ENCODE assay signal across 8 cellular contexts in the genomic region with DNA sequence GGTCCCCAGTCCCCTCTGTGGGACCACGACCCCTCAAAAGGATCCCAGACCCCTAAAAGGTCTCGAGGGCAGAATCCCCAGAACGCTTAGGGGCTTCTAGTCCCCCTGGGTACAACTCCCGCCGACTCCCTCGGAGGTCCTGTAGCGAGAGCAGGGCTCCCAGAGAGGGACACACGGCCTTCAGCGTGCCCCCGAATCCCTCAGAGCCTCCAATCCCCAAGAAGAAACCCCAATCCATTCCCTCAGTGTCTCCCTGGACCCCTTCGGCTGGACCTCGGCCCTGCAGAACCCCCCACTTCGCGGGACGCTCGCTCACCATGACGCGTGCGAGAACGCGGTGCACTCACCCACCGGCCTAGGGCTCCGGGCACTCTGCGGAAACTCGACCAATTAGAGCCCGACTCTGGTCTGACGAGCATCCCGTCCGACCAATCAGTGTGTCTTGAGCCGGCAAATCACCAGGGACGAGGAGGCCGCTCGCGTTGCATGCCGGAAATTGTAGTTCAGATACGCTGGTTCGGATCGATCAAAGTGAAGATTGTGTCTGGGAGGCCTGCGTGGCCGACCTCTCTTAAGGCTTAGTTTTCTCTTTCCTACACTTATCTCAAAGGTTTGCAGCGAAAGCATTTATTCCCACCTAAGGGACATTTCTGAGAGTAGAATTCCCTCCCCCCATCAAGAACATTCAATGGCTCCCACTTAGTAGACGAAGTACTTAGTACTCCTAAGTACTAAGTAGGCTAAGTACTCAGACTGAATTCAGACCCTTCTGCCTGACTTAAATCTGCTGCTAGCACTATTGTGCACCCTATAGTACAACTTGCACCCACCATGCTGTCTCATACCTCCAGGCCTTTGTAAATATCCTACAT. TPM values are rescaled to one million over a fixed set of nuclear protein-coding genes. Genes with fewer than 3 reads are reported as not detected.
DNase-seq lines count a peak whose midpoint lies in the region; ATAC-seq, FAIRE-seq and TF ChIP-seq lines count a peak whose summit lies in the region.

TMEM161A (minus strand) TSS at position 369 of the 872 bp plus-strand sequence; CDS start at position 319, 50 bp downstream.

- no peak within 1 kb of the TSS for H3K27ac ChIP-seq in smooth muscle cell (ENCODE audit: low read depth)

- no peak for FAIRE-seq in bronchial epithelial cell (lab: Jason Lieb, UNC)

- peak within 1 kb of the TSS; percentile 93 for H3K4me2 ChIP-seq in smooth muscle cell

- H3K4me1 ChIP-seq in smooth muscle cell (ENCODE audit: low read depth): peaks cover 3% of the 10 kb centered on the region

- in situ Hi-C loops in GM18951 (cut with MboI; ENCODE audit: low sequenced_read_pairs, unreplicated experiment): no loop called here

- H3K36me3 ChIP-seq in bronchial epithelial cell (ENCODE audit: control insufficient read depth, insufficient read depth, low read length) (no peaks in the 10 kb centered on the region), smooth muscle cell (ENCODE audit: low read depth) (no peaks in the 10 kb centered on the region)

- peak; percentile 81 for TF ChIP-seq POLR2A in GM18951 (IDR thresholded peaks at IDR 0.05; ENCODE audit: extremely low read depth, insufficient read depth, insufficient read length)

- TF ChIP-seq CTCF in WI38 (IDR thresholded peaks at IDR 0.05; ENCODE audit: low read depth, low read length) (no peak), bronchial epithelial cell (IDR thresholded peaks at IDR 0.05; ENCODE audit: insufficient read depth, low read length, severe bottlenecking) (no peak), smooth muscle cell (IDR thresholded peaks at IDR 0.05; ENCODE audit: borderline replicate concordance, insufficient read depth, poor library complexity, severe bottlenecking) (no peak)

- H3K27me3 ChIP-seq in bronchial epithelial cell (ENCODE audit: control insufficient read depth, insufficient read depth, low read length): no peaks in the 10 kb centered on the region
- H3K27me3 ChIP-seq in smooth muscle cell (ENCODE audit: low read depth): no peaks in the 10 kb centered on the region

- no peaks in the 10 kb centered on the region for H4K20me1 ChIP-seq in smooth muscle cell (ENCODE audit: low read depth)

- peak within 1 kb of the TSS; percentile 97 for H2AFZ ChIP-seq in smooth muscle cell (ENCODE audit: low read depth)

- no peaks in the 10 kb centered on the region for H3F3A ChIP-seq in smooth muscle cell (ENCODE audit: low read depth)

- H3K9ac ChIP-seq in smooth muscle cell (ENCODE audit: low read depth): peak within 1 kb of the TSS; percentile 86

- no peaks in the 10 kb centered on the region for H3K9me3 ChIP-seq in smooth muscle cell (replicated peaks; ENCODE audit: low read depth)

- DNase-seq in AG08396 (ENCODE audit: low spot score) (peak; percentile 100), NCI-H226 (peak; percentile 100), bronchial epithelial cell (ENCODE audit: low read depth) (peak; percentile 96), iPS-NIHi7 (ENCODE audit: extremely low spot score) (peak; percentile 99), smooth muscle cell (lab: John Stamatoyannopoulos, UW; ENCODE audit: unreplicated experiment) (peak; percentile 71)

- WGBS in smooth muscle cell (ENCODE audit: low lambda C conversion rate): 3% methylated on average over 42 of the region's 42 CpGs

- H3K4me3 ChIP-seq in WI38 (ENCODE audit: low read depth, low read length) (peak within 1 kb of the TSS; percentile 94), bronchial epithelial cell (ENCODE audit: low read depth, low read length) (peak within 1 kb of the TSS; percentile 90), smooth muscle cell (peak within 1 kb of the TSS; percentile 78)

- H3K79me2 ChIP-seq in smooth muscle cell (ENCODE audit: low read depth): peaks cover 9% of the 10 kb centered on the region

- peak; percentile 99 for ATAC-seq in HG03175 (IDR thresholded peaks at IDR 0.05; ENCODE audit: unreplicated experiment)

RNA-seq across cellular contexts. Expression of gene TMEM161A, which starts in this region (rescaled TPM):
- total RNA-seq in bronchial epithelial cell (25.7 and 28.7 TPM in 2 replicates), smooth muscle cell (20.3 and 30.3 TPM in 2 replicates)
- 40.6 and 47.8 TPM in 2 replicates for polyA plus RNA-seq in smooth muscle cell
